Comparison of ENCODE assay signal across 1 cellular context in the genomic region with DNA sequence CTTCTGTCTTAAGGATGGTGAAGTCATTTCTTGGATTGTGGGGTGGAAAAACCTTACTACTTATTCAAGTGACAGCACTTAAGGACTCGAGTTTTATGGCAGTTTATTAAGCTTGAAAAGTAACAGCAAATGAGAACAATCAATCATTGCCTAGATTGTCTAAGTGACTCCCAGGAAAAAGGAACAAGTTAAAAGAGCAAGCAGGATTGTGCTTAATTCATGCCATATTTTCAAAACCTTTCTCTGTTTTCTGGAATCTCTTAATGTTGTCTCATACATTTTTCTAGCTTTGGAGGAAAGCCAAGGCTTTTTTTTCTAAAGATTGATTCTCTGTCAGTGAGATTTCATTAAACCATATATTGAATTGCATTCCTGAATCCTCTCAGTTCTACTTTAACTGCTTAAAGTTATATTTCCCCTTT.
TF ChIP-seq lines count a peak whose summit lies in the region.

No MANE protein-coding gene starts in this region.

TF ChIP-seq in GM23338, 12 proteins besides CTCF, POLR2A, EP300 and RAD21 (continued from another document):
- no peak for TF ChIP-seq NANOG (IDR thresholded peaks at IDR 0.05; ENCODE audit: borderline replicate concordance)
- no peak for TF ChIP-seq POLR2AphosphoS5 (IDR thresholded peaks at IDR 0.05; ENCODE audit: low read depth)
- TF ChIP-seq, protein P1, sequence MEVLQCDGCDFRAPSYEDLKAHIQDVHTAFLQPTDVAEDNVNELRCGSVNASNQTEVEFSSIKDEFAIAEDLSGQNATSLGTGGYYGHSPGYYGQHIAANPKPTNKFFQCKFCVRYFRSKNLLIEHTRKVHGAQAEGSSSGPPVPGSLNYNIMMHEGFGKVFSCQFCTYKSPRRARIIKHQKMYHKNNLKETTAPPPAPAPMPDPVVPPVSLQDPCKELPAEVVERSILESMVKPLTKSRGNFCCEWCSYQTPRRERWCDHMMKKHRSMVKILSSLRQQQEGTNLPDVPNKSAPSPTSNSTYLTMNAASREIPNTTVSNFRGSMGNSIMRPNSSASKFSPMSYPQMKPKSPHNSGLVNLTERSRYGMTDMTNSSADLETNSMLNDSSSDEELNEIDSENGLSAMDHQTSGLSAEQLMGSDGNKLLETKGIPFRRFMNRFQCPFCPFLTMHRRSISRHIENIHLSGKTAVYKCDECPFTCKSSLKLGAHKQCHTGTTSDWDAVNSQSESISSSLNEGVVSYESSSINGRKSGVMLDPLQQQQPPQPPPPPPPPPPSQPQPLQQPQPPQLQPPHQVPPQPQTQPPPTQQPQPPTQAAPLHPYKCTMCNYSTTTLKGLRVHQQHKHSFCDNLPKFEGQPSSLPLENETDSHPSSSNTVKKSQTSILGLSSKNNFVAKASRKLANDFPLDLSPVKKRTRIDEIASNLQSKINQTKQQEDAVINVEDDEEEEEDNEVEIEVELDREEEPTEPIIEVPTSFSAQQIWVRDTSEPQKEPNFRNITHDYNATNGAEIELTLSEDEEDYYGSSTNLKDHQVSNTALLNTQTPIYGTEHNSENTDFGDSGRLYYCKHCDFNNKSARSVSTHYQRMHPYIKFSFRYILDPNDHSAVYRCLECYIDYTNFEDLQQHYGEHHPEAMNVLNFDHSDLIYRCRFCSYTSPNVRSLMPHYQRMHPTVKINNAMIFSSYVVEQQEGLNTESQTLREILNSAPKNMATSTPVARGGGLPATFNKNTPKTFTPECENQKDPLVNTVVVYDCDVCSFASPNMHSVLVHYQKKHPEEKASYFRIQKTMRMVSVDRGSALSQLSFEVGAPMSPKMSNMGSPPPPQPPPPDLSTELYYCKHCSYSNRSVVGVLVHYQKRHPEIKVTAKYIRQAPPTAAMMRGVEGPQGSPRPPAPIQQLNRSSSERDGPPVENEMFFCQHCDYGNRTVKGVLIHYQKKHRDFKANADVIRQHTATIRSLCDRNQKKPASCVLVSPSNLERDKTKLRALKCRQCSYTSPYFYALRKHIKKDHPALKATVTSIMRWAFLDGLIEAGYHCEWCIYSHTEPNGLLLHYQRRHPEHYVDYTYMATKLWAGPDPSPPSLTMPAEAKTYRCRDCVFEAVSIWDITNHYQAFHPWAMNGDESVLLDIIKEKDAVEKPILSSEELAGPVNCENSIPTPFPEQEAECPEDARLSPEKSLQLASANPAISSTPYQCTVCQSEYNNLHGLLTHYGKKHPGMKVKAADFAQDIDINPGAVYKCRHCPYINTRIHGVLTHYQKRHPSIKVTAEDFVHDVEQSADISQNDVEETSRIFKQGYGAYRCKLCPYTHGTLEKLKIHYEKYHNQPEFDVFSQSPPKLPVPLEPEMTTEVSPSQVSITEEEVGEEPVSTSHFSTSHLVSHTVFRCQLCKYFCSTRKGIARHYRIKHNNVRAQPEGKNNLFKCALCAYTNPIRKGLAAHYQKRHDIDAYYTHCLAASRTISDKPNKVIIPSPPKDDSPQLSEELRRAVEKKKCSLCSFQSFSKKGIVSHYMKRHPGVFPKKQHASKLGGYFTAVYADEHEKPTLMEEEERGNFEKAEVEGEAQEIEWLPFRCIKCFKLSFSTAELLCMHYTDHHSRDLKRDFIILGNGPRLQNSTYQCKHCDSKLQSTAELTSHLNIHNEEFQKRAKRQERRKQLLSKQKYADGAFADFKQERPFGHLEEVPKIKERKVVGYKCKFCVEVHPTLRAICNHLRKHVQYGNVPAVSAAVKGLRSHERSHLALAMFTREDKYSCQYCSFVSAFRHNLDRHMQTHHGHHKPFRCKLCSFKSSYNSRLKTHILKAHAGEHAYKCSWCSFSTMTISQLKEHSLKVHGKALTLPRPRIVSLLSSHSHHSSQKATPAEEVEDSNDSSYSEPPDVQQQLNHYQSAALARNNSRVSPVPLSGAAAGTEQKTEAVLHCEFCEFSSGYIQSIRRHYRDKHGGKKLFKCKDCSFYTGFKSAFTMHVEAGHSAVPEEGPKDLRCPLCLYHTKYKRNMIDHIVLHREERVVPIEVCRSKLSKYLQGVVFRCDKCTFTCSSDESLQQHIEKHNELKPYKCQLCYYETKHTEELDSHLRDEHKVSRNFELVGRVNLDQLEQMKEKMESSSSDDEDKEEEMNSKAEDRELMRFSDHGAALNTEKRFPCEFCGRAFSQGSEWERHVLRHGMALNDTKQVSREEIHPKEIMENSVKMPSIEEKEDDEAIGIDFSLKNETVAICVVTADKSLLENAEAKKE (CRISPR knock-in tag; IDR thresholded peaks at IDR 0.05), result no peak
TF ChIP-seq in GM23338: peak in this region for 0.
